Comparison of ENCODE assay signal across 9 cellular contexts in the genomic region with DNA sequence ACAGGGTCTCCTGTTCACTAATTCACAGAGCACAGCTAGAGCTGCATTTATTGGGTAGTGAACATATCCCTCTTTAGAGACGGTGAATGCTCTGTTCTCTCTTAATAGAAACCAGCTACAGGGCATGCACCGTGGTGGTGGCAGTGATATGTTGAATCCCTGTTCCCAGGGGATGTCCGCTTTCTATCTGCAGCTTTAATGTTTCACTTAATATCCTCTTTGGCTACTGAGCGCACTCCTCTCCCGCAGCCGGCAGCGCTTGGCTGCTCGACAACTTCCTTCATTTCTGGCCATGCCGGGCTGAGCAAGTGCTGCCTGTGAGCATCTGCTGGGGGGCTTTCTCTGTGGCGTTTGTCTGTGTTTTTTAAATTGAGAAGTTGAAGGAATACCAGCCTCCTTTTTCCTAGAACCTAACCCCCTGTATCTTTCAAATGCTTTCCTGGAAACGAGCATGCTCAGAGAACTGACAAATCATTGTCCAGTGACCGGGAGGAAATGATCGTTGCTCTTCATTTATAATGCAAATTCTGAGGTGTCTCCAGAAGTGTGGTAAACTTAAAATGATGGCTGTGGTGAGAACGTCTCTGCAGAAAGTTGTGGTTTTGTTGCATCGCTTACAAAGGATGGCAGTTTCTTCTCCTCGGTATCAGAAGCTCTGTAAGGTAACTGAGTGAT.
DNase-seq lines count a peak whose midpoint lies in the region; ATAC-seq lines count a peak whose summit lies in the region.
"Had no signal": no experiment of that assay in that cellular context is flagged by ENCODE, and none has a peak within 500 bp of the region (broad histone marks: within the 10 kb centered on the region; RNA-seq: fewer than 3 reads in every experiment).

No MANE protein-coding gene starts in this region.

- DNase-seq in SIG-M5 treated with dmso at 0.1 percent for 504 hours (lab: John Stamatoyannopoulos, UW; ENCODE audit: unreplicated experiment) = peak; percentile 31
- DNase-seq in SIG-M5 (lab: John Stamatoyannopoulos, UW) = no peak
- peak; percentile 48 for DNase-seq in NCI-H2227 treated with DMSO at 0.1 percent for 48 hours (lab: John Stamatoyannopoulos, UW)
- peak; percentile 59 to 61 for DNase-seq in activated T-cell treated with anti-CD3 and anti-CD28 coated beads, Interleukin-2, amount 50 U/mL, for 72 hours
- DNase-seq in glomerular visceral epithelial cell (ENCODE audit: extremely low spot score) = peak; percentile 40
- DNase-seq in posterior cingulate gyrus = peak in 9 of 10 donors; percentile 17 to 87 (median 27)
- DNase-seq in NCI-H128 (lab: John Stamatoyannopoulos, UW; ENCODE audit: unreplicated experiment) = no peak

- H3K27me3 Mint-ChIP-seq in activated T-cell treated with anti-CD3 and anti-CD28 coated beads, Interleukin-2, amount 50 U/mL, for 72 hours (ENCODE audit: low read depth) = no peaks in the 10 kb centered on the region

- H3K4me1 Mint-ChIP-seq in activated T-cell treated with anti-CD3 and anti-CD28 coated beads, Interleukin-2, amount 50 U/mL, for 72 hours (ENCODE audit: low read depth) = peaks cover 47% of the 10 kb centered on the region

- peak overlapping the region; percentile 91 for H3K27ac Mint-ChIP-seq in activated T-cell treated with anti-CD3 and anti-CD28 coated beads, Interleukin-2, amount 50 U/mL, for 72 hours

- peak overlapping the region; percentile 79 to 95 for H3K4me3 Mint-ChIP-seq in activated T-cell treated with anti-CD3 and anti-CD28 coated beads, Interleukin-2, amount 50 U/mL, for 72 hours

- no peaks in the 10 kb centered on the region for H3K9me3 Mint-ChIP-seq in activated T-cell treated with anti-CD3 and anti-CD28 coated beads, Interleukin-2, amount 50 U/mL, for 72 hours

- peaks cover 1 to 5% of the 10 kb centered on the region in 2 donors for H3K36me3 Mint-ChIP-seq in activated T-cell treated with anti-CD3 and anti-CD28 coated beads, Interleukin-2, amount 50 U/mL, for 72 hours (ENCODE audit: insufficient read depth in 2 of 2)

- intact Hi-C loops in posterior cingulate gyrus (cut with DNase I) = loop anchor here (5.0 to 10.0 kb wide), 3 partner anchors 349 to 1122 kb away; no protein-coding TSS in a partner anchor

- peak; percentile 95 for ATAC-seq in HG02885 (IDR thresholded peaks at IDR 0.05; ENCODE audit: poor library complexity, unreplicated experiment)
- ATAC-seq in activated T-cell treated with anti-CD3 and anti-CD28 coated beads, Interleukin-2, amount 50 U/mL, for 72 hours (replicated peaks in 1 of 2) = peak; percentile 86 to 94
- ATAC-seq: gastrocnemius medialis had no signal

Comparison
In these comparisons a context has a peak if more than half of its experiments do, and no peak if none do; other contexts are left out.
1. DNase-seq: peak in SIG-M5 treated with dmso at 0.1 percent for 504 hours (single experiment), NCI-H2227 treated with DMSO at 0.1 percent for 48 hours (single experiment), activated T-cell treated with anti-CD3 and anti-CD28 coated beads, Interleukin-2, amount 50 U/mL, for 72 hours (2 of 2), glomerular visceral epithelial cell (single experiment) and posterior cingulate gyrus (9 of 10); none in SIG-M5 (single experiment) and NCI-H128 (single experiment).